ENCODE assay signal across 9 cellular contexts in the genomic region with DNA sequence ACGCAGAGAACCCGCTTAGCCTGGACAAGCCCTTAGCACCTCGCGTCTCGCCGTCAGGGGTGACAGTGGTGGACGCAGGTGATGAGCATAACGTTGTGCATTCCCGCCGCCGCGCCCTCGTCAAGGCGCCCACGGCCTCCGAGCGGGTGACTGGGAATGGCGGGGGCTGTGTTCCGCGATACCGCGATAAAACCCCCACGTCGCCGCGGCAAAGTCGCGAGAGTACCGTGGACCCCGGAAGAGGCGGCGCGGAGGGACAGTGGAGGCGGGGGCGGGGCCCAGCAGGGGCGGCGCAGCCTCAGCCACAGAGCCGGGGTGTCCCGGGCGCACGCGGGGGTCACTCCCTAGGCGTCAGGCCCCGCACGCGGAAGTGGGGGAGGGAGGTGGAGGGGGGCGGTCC. TPM values are rescaled to one million over a fixed set of nuclear protein-coding genes. Genes with fewer than 3 reads are reported as not detected.
DNase-seq lines count a peak whose midpoint lies in the region; ATAC-seq and TF ChIP-seq lines count a peak whose summit lies in the region.
"Had no signal": no experiment of that assay in that cellular context is flagged by ENCODE, and none has a peak within 500 bp of the region (broad histone marks: within the 10 kb centered on the region; RNA-seq: fewer than 3 reads in every experiment).

No MANE protein-coding gene starts in this region.

- H2BK120ac ChIP-seq in mesendoderm (ENCODE audit: low read depth, low read length): no peak overlapping the region

- no peaks in the 10 kb centered on the region for H3K79me1 ChIP-seq in mesendoderm (ENCODE audit: low read length)

- H3K9ac ChIP-seq in skeletal muscle tissue (ENCODE audit: low read depth in 1 of 3, low read length in 3 of 3) (peak overlapping the region; percentile 45 to 65 (median 59)), mesendoderm (ENCODE audit: low read length) (no peak overlapping the region)

- DNase-seq in activated T-cell treated with anti-CD3 and anti-CD28 coated beads for 48 hours (ENCODE audit: low read depth) (peak; percentile 60), fibroblast of peridontal ligament (ENCODE audit: extremely low read depth) (peak; percentile 58), GF-D8 (lab: John Stamatoyannopoulos, UW) (no peak), NCI-H2227 (lab: John Stamatoyannopoulos, UW; ENCODE audit: unreplicated experiment) (no peak), mesendoderm (no peak)

- H3K4ac ChIP-seq in mesendoderm (ENCODE audit: low read depth, low read length): no peak overlapping the region

- H3K27ac ChIP-seq in skeletal muscle tissue (ENCODE audit: low read depth, low read length) (no peak overlapping the region), mesendoderm (ENCODE audit: low read depth, low read length) (no peak overlapping the region)

- no peak overlapping the region for H4K5ac ChIP-seq in mesendoderm (ENCODE audit: low read length)

- TF ChIP-seq POLR2A in GM15510 (IDR thresholded peaks at IDR 0.05; ENCODE audit: borderline replicate concordance, extremely low read depth, insufficient read length): peak; percentile 37

- H3K9me3 ChIP-seq in skeletal muscle tissue (ENCODE audit: control insufficient read depth in 3 of 3, low read length in 3 of 3): no peaks in the 10 kb centered on the region

- no peak overlapping the region for H3K4me2 ChIP-seq in mesendoderm (ENCODE audit: low read length)

- H3K4me3 ChIP-seq in skeletal muscle tissue (ENCODE audit: low read length in 3 of 3) (peak overlapping the region; percentile 64 to 73 (median 72)), mesendoderm (ENCODE audit: low read length) (no peak overlapping the region)

- no peak overlapping the region for H2BK15ac ChIP-seq in mesendoderm (replicated peaks; ENCODE audit: low read depth)

- H3K79me2 ChIP-seq in mesendoderm (ENCODE audit: control insufficient read depth, insufficient read depth, low read length): no peaks in the 10 kb centered on the region

- H3K4me1 ChIP-seq in skeletal muscle tissue (ENCODE audit: control insufficient read depth in 3 of 3, insufficient read depth in 3 of 3, low read length in 3 of 3) (peaks cover 28 to 38% (median 30%) of the 10 kb centered on the region in 3 donors), mesendoderm (ENCODE audit: control insufficient read depth, low read depth, low read length) (no peaks in the 10 kb centered on the region)

- no peak overlapping the region for H2BK5ac ChIP-seq in mesendoderm (ENCODE audit: low read length)

- no peak overlapping the region for H4K8ac ChIP-seq in mesendoderm (ENCODE audit: low read depth, low read length)

- no peak overlapping the region for H3K18ac ChIP-seq in mesendoderm (ENCODE audit: low read length)

- H3K23ac ChIP-seq in mesendoderm (ENCODE audit: low read length): no peak overlapping the region

- H3K36me3 ChIP-seq in skeletal muscle tissue (ENCODE audit: control insufficient read depth in 3 of 3, insufficient read depth in 3 of 3, low read length in 3 of 3) (no peaks in the 10 kb centered on the region), mesendoderm (ENCODE audit: control insufficient read depth, insufficient read depth, low read length) (no peaks in the 10 kb centered on the region)

- H2AK5ac ChIP-seq in mesendoderm (ENCODE audit: low read length): no peak overlapping the region

- no CpG with 5 or more reads among the region's 47 CpGs for WGBS in mesendoderm (ENCODE audit: extremely low coverage, insufficient coverage, low lambda C conversion rate)

- no peak overlapping the region for H3K56ac ChIP-seq in mesendoderm (ENCODE audit: low read length)

- ATAC-seq in HG02981 (IDR thresholded peaks at IDR 0.05; ENCODE audit: unreplicated experiment): no peak

- H3K27me3 ChIP-seq in skeletal muscle tissue (ENCODE audit: control insufficient read depth in 3 of 3, insufficient read depth in 3 of 3, low read length in 3 of 3) (peaks cover 0 to 3% (median 0%) of the 10 kb centered on the region in 3 donors), mesendoderm (ENCODE audit: insufficient read depth, low read length, poor library complexity) (no peaks in the 10 kb centered on the region)

RNA-seq across cellular contexts. Expression of a gene that starts 53.8 kb away (rescaled TPM):
- total RNA-seq in skeletal muscle tissue: 1.0 TPM
- 1.5 TPM for polyA plus RNA-seq in mesendoderm (2013, experiment 1 of 2)
- 1.4 TPM for polyA plus RNA-seq in mesendoderm (2013, experiment 2 of 2)

RNA-seq across cellular contexts. Expression of a gene that starts 54.1 kb away (rescaled TPM):
- not detected for total RNA-seq in skeletal muscle tissue
- polyA plus RNA-seq in mesendoderm (2013, experiment 1 of 2): 0.11 TPM
- 0.13 TPM for polyA plus RNA-seq in mesendoderm (2013, experiment 2 of 2)
- polyA plus RNA-seq: neural cell had no signal

Comparison
In these comparisons a context has a peak if more than half of its experiments do, and no peak if none do; other contexts are left out.
1. DNase-seq: peak in activated T-cell treated with anti-CD3 and anti-CD28 coated beads for 48 hours (single experiment) and fibroblast of peridontal ligament (single experiment); none in GF-D8 (single experiment), NCI-H2227 (single experiment) and mesendoderm (single experiment).